1 cellular context compared by ENCODE assay signal in genomic region chr13:37662624-37663023, GRCh38.
TF ChIP-seq lines count a peak whose summit lies in the region.

No MANE protein-coding gene starts in this region.

TF ChIP-seq in IMR-90, 13 proteins besides CTCF, POLR2A, EP300 and RAD21 (continued from another document):
- no peak for TF ChIP-seq USF2 (IDR thresholded peaks at IDR 0.05; ENCODE audit: low read depth, low read length)
- no peak for TF ChIP-seq ELK1 (IDR thresholded peaks at IDR 0.05; ENCODE audit: borderline replicate concordance, low read depth, low read length)
- TF ChIP-seq FOS (IDR thresholded peaks at IDR 0.05; ENCODE audit: low read depth, low read length) = no peak
- no peak for TF ChIP-seq BHLHE40 (IDR thresholded peaks at IDR 0.05; ENCODE audit: low read depth, low read length)
- TF ChIP-seq CHD1 (IDR thresholded peaks at IDR 0.05; ENCODE audit: low read depth, low read length) = no peak
- TF ChIP-seq MAFK (IDR thresholded peaks at IDR 0.05; ENCODE audit: low read depth, low read length) = no peak
- TF ChIP-seq RCOR1 (IDR thresholded peaks at IDR 0.05; ENCODE audit: insufficient replicate concordance, low read length) = no peak
- no peak for TF ChIP-seq MXI1 (IDR thresholded peaks at IDR 0.05; ENCODE audit: borderline replicate concordance, low read depth, low read length)
- no peak for TF ChIP-seq RFX5 (IDR thresholded peaks at IDR 0.05; ENCODE audit: low read depth, low read length)
- TF ChIP-seq MAZ (IDR thresholded peaks at IDR 0.05; ENCODE audit: borderline replicate concordance, low read depth, low read length) = no peak
